8 cellular contexts compared by ENCODE assay signal in genomic region chr6:75602897-75603395, GRCh38. TPM values are rescaled to one million over a fixed set of nuclear protein-coding genes. Genes with fewer than 3 reads are reported as not detected.
DNase-seq lines count a peak whose midpoint lies in the region; ATAC-seq, FAIRE-seq and TF ChIP-seq lines count a peak whose summit lies in the region.

No MANE protein-coding gene starts in this region.

- H3K79me2 ChIP-seq in GM23248 (ENCODE audit: insufficient read depth) (peaks cover 81% of the 10 kb centered on the region), MM.1S (ENCODE audit: low read length) (peaks cover 70% of the 10 kb centered on the region)

- H3K9me3 ChIP-seq in GM23248 (ENCODE audit: low read depth) (no peaks in the 10 kb centered on the region), MM.1S (replicated peaks; ENCODE audit: insufficient read depth, low read length) (no peaks in the 10 kb centered on the region)

- intact Hi-C loops in posterior cingulate gyrus (cut with DNase I), result loop anchor here (5.0 kb wide), 2 partner anchors 144 to 321 kb away; partner anchors contain the start of genes MYO6 and TMEM30A

- peak; percentile 3 for ATAC-seq in effector memory CD8-positive, alpha-beta T cell (replicated peaks)

- H3K27ac ChIP-seq in GM23248, result peak overlapping the region; percentile 89
- peak overlapping the region; percentile 87 for H3K27ac ChIP-seq in MM.1S (ENCODE audit: low read length)

- H4K20me1 ChIP-seq in GM23248 (ENCODE audit: insufficient read depth), result peaks cover 5% of the 10 kb centered on the region; the same call in 1 of the 2 replicates
- peaks cover 18% of the 10 kb centered on the region; the same call in 1 of the 2 replicates for H4K20me1 ChIP-seq in MM.1S (ENCODE audit: insufficient read depth, low read length)

- no peaks in the 10 kb centered on the region for H3K9me3 Mint-ChIP-seq in effector memory CD8-positive, alpha-beta T cell
- no peaks in the 10 kb centered on the region for H3K9me3 Mint-ChIP-seq in nephron

- peak overlapping the region; percentile 81 for H3K4me3 ChIP-seq in GM23248
- peak overlapping the region; percentile 95 for H3K4me3 ChIP-seq in MM.1S (ENCODE audit: low read length)

- H3K9ac ChIP-seq in GM23248 (peak overlapping the region; percentile 98), MM.1S (ENCODE audit: low read length) (peak overlapping the region; percentile 98)

- peaks cover 20% of the 10 kb centered on the region; the same call in 1 of the 2 replicates for H3F3A ChIP-seq in GM23248 (ENCODE audit: insufficient read depth)
- H3F3A ChIP-seq in MM.1S (ENCODE audit: insufficient read depth, low read length), result 0 out of 2 replicates have a peak, but pooled peaks cover 12% of the 10 kb centered on the region

- no peaks in the 10 kb centered on the region for H3K27me3 ChIP-seq in GM23248 (replicated peaks; ENCODE audit: insufficient read depth)
- no peaks in the 10 kb centered on the region for H3K27me3 ChIP-seq in MM.1S (replicated peaks; ENCODE audit: insufficient read depth, low read length)

- H3K36me3 Mint-ChIP-seq in effector memory CD8-positive, alpha-beta T cell (ENCODE audit: insufficient read depth), result peaks cover 17% of the 10 kb centered on the region
- peaks cover 27% of the 10 kb centered on the region for H3K36me3 Mint-ChIP-seq in nephron (ENCODE audit: low read depth)

- peak; percentile 64 for FAIRE-seq in GM18507 (lab: Jason Lieb, UNC)

- peaks cover 13% of the 10 kb centered on the region; the same call in 1 of the 2 replicates for H3K4me1 ChIP-seq in GM23248 (ENCODE audit: insufficient read depth)
- H3K4me1 ChIP-seq in MM.1S (ENCODE audit: low read length), result peaks cover 11% of the 10 kb centered on the region; the same call in 1 of the 2 replicates

- H3K4me3 Mint-ChIP-seq in effector memory CD8-positive, alpha-beta T cell, result peak overlapping the region; percentile 98 to 99
- peak overlapping the region; percentile 96 to 100 (median 98) for H3K4me3 Mint-ChIP-seq in nephron

- in situ Hi-C loops in GM23248 (cut with MboI), result no loop called here

- WGBS in GM23248 (ENCODE audit: low coverage in 1 of 2, low lambda C conversion rate in 2 of 2, missing lambda C conversion rate in 2 of 2), 2 experiments, result 1 to 3% methylated on average over 3 of the region's 3 CpGs

- no peak for TF ChIP-seq CTCF in MM.1S (IDR thresholded peaks at IDR 0.05; ENCODE audit: low read length)
- no peak for TF ChIP-seq CTCF in nephron (IDR thresholded peaks at IDR 0.05; ENCODE audit: unreplicated experiment in 3 of 3)

- H3K27ac Mint-ChIP-seq in effector memory CD8-positive, alpha-beta T cell, result peak overlapping the region; percentile 97 to 99
- H3K27ac Mint-ChIP-seq in nephron, result peak overlapping the region; percentile 99 to 100 (median 99)

- H3K4me2 ChIP-seq in GM23248 (ENCODE audit: unreplicated experiment) (peak overlapping the region; percentile 96), MM.1S (ENCODE audit: low read depth, low read length) (peak overlapping the region; percentile 90)

- no peaks in the 10 kb centered on the region for H3K27me3 Mint-ChIP-seq in effector memory CD8-positive, alpha-beta T cell
- no peaks in the 10 kb centered on the region for H3K27me3 Mint-ChIP-seq in nephron (ENCODE audit: low read depth)

- H2AFZ ChIP-seq in GM23248, result peak overlapping the region; percentile 96
- no peak overlapping the region; the same call in 1 of the 2 replicates for H2AFZ ChIP-seq in MM.1S (ENCODE audit: low read length)

- H3K36me3 ChIP-seq in GM23248 (ENCODE audit: low read depth), result no peaks in the 10 kb centered on the region
- H3K36me3 ChIP-seq in MM.1S (replicated peaks; ENCODE audit: insufficient read depth, low read length), result no peaks in the 10 kb centered on the region

- H3K9me2 ChIP-seq in GM23248 (ENCODE audit: insufficient read depth) (no peaks in the 10 kb centered on the region), MM.1S (replicated peaks; ENCODE audit: insufficient read depth, low read length) (no peaks in the 10 kb centered on the region)

- H3K4me1 Mint-ChIP-seq in effector memory CD8-positive, alpha-beta T cell (ENCODE audit: low read depth in 2 of 2), result peaks cover 40 to 64% of the 10 kb centered on the region in 2 donors
- H3K4me1 Mint-ChIP-seq in nephron, result peaks cover 54% of the 10 kb centered on the region

- no peak for DNase-seq in GM18507 (ENCODE audit: extremely low spot score, insufficient read length, low read depth)
- DNase-seq in GM23248, result peak; percentile 25
- peak; percentile 48 for DNase-seq in MM.1S
- no peak for DNase-seq in effector memory CD8-positive, alpha-beta T cell
- no peak for DNase-seq in posterior cingulate gyrus
- no peak for DNase-seq in D341Med (ENCODE audit: low spot score)
- DNase-seq in activated CD8-positive, alpha-beta memory T cell treated with anti-CD3 and anti-CD28 coated beads for 24 hours, result no peak

RNA-seq across cellular contexts. Expression of gene SENP6, which starts 1.3 kb away (rescaled TPM):
- 50.8 and 67.9 TPM in 2 replicates for total RNA-seq in GM23248 (2014; rRNA removed; shearing (Covaris generic))
- polyA plus RNA-seq in GM23248 (2016; fragmentation: Nextera tagmentation; extraction: Ambion mirVana), result 43.1 and 45.8 TPM in 2 replicates

Comparison
In these comparisons a context has a peak if more than half of its experiments do, and no peak if none do; other contexts are left out.
1. DNase-seq: peak in GM23248 (single experiment) and MM.1S (single experiment); none in GM18507 (single experiment), effector memory CD8-positive, alpha-beta T cell (0 of 3), posterior cingulate gyrus (0 of 10), D341Med (single experiment) and activated CD8-positive, alpha-beta memory T cell treated with anti-CD3 and anti-CD28 coated beads for 24 hours (single experiment).